ENCODE assay signal across 1 cellular context in the genomic region with DNA sequence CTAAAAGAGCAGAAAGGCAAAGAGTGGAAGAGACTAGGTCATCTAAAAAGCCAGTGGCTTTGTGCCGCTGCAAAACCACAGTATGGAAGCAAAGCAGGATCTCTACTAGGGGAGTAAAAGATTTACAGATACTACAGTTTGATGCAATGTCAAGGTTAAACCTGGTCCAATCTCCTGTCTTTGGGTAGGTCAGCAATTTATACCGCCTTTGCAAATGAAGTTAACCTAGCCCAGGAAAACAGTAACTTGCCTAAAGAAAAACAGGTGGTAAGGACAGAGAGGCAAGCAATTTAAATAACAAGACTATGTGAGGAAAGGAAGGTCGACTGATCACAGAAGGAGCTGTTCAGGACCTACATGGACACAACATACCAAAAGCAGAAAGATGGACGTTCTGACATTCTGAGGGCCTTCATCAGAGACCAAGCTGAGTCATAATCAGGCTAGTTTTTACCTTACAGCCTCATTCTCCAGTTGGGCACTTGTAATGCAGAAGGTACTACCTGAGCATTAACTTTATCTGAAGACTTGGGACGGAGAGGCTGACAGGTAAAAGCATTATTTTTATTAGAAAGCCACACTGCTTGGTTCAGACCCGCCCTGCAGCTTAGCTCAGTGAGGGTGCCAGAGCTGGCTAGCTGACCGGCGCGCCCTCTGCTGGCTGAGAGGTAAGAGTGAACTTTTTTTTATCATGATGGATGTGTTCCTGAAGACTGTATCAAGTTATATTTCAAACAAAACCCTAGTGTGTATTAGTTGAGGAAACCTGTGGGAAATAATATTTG.
TF ChIP-seq lines count a peak whose summit lies in the region.

No MANE protein-coding gene starts in this region.

TF ChIP-seq in neural cell, 6 proteins besides CTCF, POLR2A, EP300 and RAD21 (continued from another document):
- TF ChIP-seq, protein P1, sequence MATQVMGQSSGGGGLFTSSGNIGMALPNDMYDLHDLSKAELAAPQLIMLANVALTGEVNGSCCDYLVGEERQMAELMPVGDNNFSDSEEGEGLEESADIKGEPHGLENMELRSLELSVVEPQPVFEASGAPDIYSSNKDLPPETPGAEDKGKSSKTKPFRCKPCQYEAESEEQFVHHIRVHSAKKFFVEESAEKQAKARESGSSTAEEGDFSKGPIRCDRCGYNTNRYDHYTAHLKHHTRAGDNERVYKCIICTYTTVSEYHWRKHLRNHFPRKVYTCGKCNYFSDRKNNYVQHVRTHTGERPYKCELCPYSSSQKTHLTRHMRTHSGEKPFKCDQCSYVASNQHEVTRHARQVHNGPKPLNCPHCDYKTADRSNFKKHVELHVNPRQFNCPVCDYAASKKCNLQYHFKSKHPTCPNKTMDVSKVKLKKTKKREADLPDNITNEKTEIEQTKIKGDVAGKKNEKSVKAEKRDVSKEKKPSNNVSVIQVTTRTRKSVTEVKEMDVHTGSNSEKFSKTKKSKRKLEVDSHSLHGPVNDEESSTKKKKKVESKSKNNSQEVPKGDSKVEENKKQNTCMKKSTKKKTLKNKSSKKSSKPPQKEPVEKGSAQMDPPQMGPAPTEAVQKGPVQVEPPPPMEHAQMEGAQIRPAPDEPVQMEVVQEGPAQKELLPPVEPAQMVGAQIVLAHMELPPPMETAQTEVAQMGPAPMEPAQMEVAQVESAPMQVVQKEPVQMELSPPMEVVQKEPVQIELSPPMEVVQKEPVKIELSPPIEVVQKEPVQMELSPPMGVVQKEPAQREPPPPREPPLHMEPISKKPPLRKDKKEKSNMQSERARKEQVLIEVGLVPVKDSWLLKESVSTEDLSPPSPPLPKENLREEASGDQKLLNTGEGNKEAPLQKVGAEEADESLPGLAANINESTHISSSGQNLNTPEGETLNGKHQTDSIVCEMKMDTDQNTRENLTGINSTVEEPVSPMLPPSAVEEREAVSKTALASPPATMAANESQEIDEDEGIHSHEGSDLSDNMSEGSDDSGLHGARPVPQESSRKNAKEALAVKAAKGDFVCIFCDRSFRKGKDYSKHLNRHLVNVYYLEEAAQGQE (IDR thresholded peaks at IDR 0.05; ENCODE audit: borderline replicate concordance), result no peak
- peak; percentile 91 for TF ChIP-seq SMC3 (conservative IDR thresholded peaks at IDR 0.05; ENCODE audit: poor library complexity)
